Comparison of ENCODE assay signal across 21 cellular contexts in genomic region chr7:742791-743190, GRCh38.
"Had no signal": no experiment of that assay in that cellular context is flagged by ENCODE, and none has a peak within 500 bp of the region (broad histone marks: within the 10 kb centered on the region; RNA-seq: fewer than 3 reads in every experiment).

No MANE protein-coding gene starts in this region.

- DNase-seq: activated CD4-positive, alpha-beta memory T cell treated with anti-CD3 and anti-CD28 coated beads for 36 hours; activated CD4-positive, alpha-beta T cell treated with anti-CD3 and anti-CD28 coated beads for 36 hours; activated gamma-delta T cell; activated naive CD4-positive, alpha-beta T cell treated with anti-CD3 and anti-CD28 coated beads, Interleukin-2, amount 50 U/mL, for 16 hours; activated naive CD8-positive, alpha-beta T cell treated with anti-CD3 and anti-CD28 coated beads, Interleukin-2, amount 50 U/mL, for 24 hours; activated T-cell treated with anti-CD3 and anti-CD28 coated beads, Interleukin-2, amount 50 U/mL, for 48 hours; mesendoderm; naive thymus-derived CD8-positive, alpha-beta T cell; retina; stimulated activated CD4-positive, alpha-beta T cell treated with anti-CD3 and anti-CD28 coated beads, Interleukin-4, amount 100 ng/mL, for 1 hour; stimulated activated naive CD4-positive, alpha-beta T cell treated with Interleukin-2 at 50 U/mL for 16 hours; T-helper 1 cell had no signal

- H3K4me3 ChIP-seq: cardiac muscle cell, lower lobe of right lung, neural progenitor cell, thoracic aorta had no signal

- H3K4me1 ChIP-seq: foreskin keratinocyte, lower lobe of right lung, neural progenitor cell had no signal

- H3K36me3 ChIP-seq: cardiac muscle cell, neural progenitor cell had no signal

- H3K9me3 ChIP-seq: lower lobe of right lung, thoracic aorta had no signal

- ATAC-seq: activated CD4-positive, alpha-beta T cell treated with anti-CD3 and anti-CD28 coated beads for 36 hours; activated naive CD8-positive, alpha-beta T cell treated with anti-CD3 and anti-CD28 coated beads, Interleukin-2, amount 50 U/mL, for 24 hours; left lobe of liver; lower lobe of right lung; naive thymus-derived CD8-positive, alpha-beta T cell; WTC11 had no signal

- H3K27me3 ChIP-seq: cardiac muscle cell, foreskin keratinocyte, neural progenitor cell had no signal

- H3K27ac ChIP-seq: cardiac muscle cell, foreskin keratinocyte, lower lobe of right lung, neural progenitor cell, thoracic aorta had no signal

- FAIRE-seq: endometrium, TTC549 had no signal
